In genomic region chr22:40412441-40412840, GRCh38 we compare ENCODE assay signal across 1 cellular context.
A peak's percentile ranks its signal among the peaks of the same experiment; 100 is the strongest.
TF ChIP-seq lines count a peak whose summit lies in the region.

No MANE protein-coding gene starts in this region.

TF ChIP-seq in GM12878, 131 proteins besides CTCF, POLR2A, EP300 and RAD21:
- TF ChIP-seq BMI1 (IDR thresholded peaks at IDR 0.05; ENCODE audit: borderline replicate concordance) (peak; percentile 48; the same call in 1 of the 2 replicates), ATF2 (IDR thresholded peaks at IDR 0.05; ENCODE audit: low read length) (no peak; the same call in 1 of the 2 replicates), RELA (IDR thresholded peaks at IDR 0.05; ENCODE audit: borderline replicate concordance, partially characterized antibody) (peak; percentile 59), DPF2 (IDR thresholded peaks at IDR 0.05) (peak; percentile 92), NFYA (IDR thresholded peaks at IDR 0.05; ENCODE audit: borderline replicate concordance, low read depth, low read length) (no peak), RFX5 (IDR thresholded peaks at IDR 0.05; ENCODE audit: low read depth, low read length) (no peak), TCF7 (IDR thresholded peaks at IDR 0.05; ENCODE audit: borderline replicate concordance) (peak; percentile 98), BHLHE40 (IDR thresholded peaks at IDR 0.05; ENCODE audit: borderline replicate concordance in 1 of 2, low read depth in 2 of 2, low read length in 1 of 2) (peak in 1 of 2 experiments; percentile 53; a peak in 2 of 4 replicates), NR2F1 (conservative IDR thresholded peaks at IDR 0.05) (peak; percentile 42; the same call in 1 of the 2 replicates), RUNX3 (IDR thresholded peaks at IDR 0.05; ENCODE audit: low read length) (peak; percentile 54), MLLT1 (IDR thresholded peaks at IDR 0.05) (peak; percentile 49; the same call in 1 of the 2 replicates), MEF2B (IDR thresholded peaks at IDR 0.05; ENCODE audit: partially characterized antibody, poor library complexity, severe bottlenecking) (peak; percentile 35), RB1 (IDR thresholded peaks at IDR 0.05; ENCODE audit: borderline replicate concordance) (0 out of 2 replicates have a peak, but pooled peaks have one; percentile 32), ASH2L (IDR thresholded peaks at IDR 0.05; ENCODE audit: borderline replicate concordance, low read depth) (no peak), ZSCAN29 (IDR thresholded peaks at IDR 0.05) (no peak), PKNOX1 (IDR thresholded peaks at IDR 0.05) (peak; percentile 93), ATF7 (IDR thresholded peaks at IDR 0.05; ENCODE audit: low read depth) (peak; percentile 75), POU2F2 (IDR thresholded peaks at IDR 0.05; ENCODE audit: borderline replicate concordance, low read depth, low read length) (peak; percentile 58; the same call in 1 of the 3 replicates), MYB (IDR thresholded peaks at IDR 0.05; ENCODE audit: borderline replicate concordance, low read depth, low read length) (peak; percentile 90; the same call in 1 of the 2 replicates), IKZF1 (conservative IDR thresholded peaks at IDR 0.05) (peak; percentile 87), EED (IDR thresholded peaks at IDR 0.05; ENCODE audit: low read depth) (peak; percentile 78), CREM (IDR thresholded peaks at IDR 0.05; ENCODE audit: low read depth) (peak; percentile 57; the same call in 1 of the 2 replicates), SKIL (IDR thresholded peaks at IDR 0.05; ENCODE audit: low read depth, poor library complexity, severe bottlenecking) (peak; percentile 56), SREBF1 (IDR thresholded peaks at IDR 0.05; ENCODE audit: low read length) (no peak), RELB (IDR thresholded peaks at IDR 0.05; ENCODE audit: low read depth) (peak; percentile 62; the same call in 1 of the 2 replicates), HSF1 (IDR thresholded peaks at IDR 0.05; ENCODE audit: low read depth, low read length) (no peak), JUNB (IDR thresholded peaks at IDR 0.05) (peak; percentile 90), SPI1 (IDR thresholded peaks at IDR 0.05; ENCODE audit: borderline replicate concordance, insufficient read depth, low read depth, low read length) (peak; percentile 84), ZNF384 (IDR thresholded peaks at IDR 0.05; ENCODE audit: borderline replicate concordance, low read depth, low read length) (no peak), E2F4 (IDR thresholded peaks at IDR 0.05; ENCODE audit: low read depth, low read length) (no peak), IRF4 (IDR thresholded peaks at IDR 0.05; ENCODE audit: low read depth, low read length) (peak; percentile 92), PRDM15 (CRISPR knock-in tag; IDR thresholded peaks at IDR 0.05) (no peak), ETV6 (conservative IDR thresholded peaks at IDR 0.05 in 1 of 2, IDR thresholded peaks at IDR 0.05 in 1 of 2; ENCODE audit: borderline replicate concordance in 1 of 2, low read depth in 1 of 2) (peak in 1 of 2 experiments; percentile 98; a peak in 2 of 4 replicates), BCL11A (IDR thresholded peaks at IDR 0.05; ENCODE audit: low read depth, low read length) (peak; percentile 75), NBN (IDR thresholded peaks at IDR 0.05) (peak; percentile 87), CHD4 (IDR thresholded peaks at IDR 0.05) (no peak), IKZF2 (IDR thresholded peaks at IDR 0.05) (peak; percentile 87 to 93), PAX5 (IDR thresholded peaks at IDR 0.05; ENCODE audit: borderline replicate concordance, low read depth, low read length) (0 out of 2 replicates have a peak, but pooled peaks have one; percentile 46), NFIC (IDR thresholded peaks at IDR 0.05; ENCODE audit: low read depth, low read length) (peak; percentile 75), SRF (IDR thresholded peaks at IDR 0.05; ENCODE audit: low read depth in 2 of 2, low read length in 2 of 2) (peak in 1 of 2 experiments; percentile 56; a peak in 1 of 4 replicates), FOS (IDR thresholded peaks at IDR 0.05; ENCODE audit: borderline replicate concordance, extremely low read depth, insufficient read length) (no peak), ZBED1 (IDR thresholded peaks at IDR 0.05; ENCODE audit: borderline replicate concordance) (peak; percentile 53; the same call in 1 of the 2 replicates), HCFC1 (IDR thresholded peaks at IDR 0.05; ENCODE audit: low read length) (0 out of 2 replicates have a peak, but pooled peaks have one; percentile 18), YY1 (IDR thresholded peaks at IDR 0.05; ENCODE audit: low read depth, low read length) (peak; percentile 54; the same call in 1 of the 2 replicates), USF1 (IDR thresholded peaks at IDR 0.05; ENCODE audit: borderline replicate concordance, extremely low read length, insufficient read depth, low read depth, low read length) (no peak), MTA2 (IDR thresholded peaks at IDR 0.05; ENCODE audit: low read depth) (peak; percentile 92), PBX3 (IDR thresholded peaks at IDR 0.05; ENCODE audit: insufficient replicate concordance, low read depth, low read length) (peak; percentile 60), GATAD2B (conservative IDR thresholded peaks at IDR 0.05; ENCODE audit: low read depth) (peak; percentile 49; the same call in 1 of the 2 replicates), KDM1A (IDR thresholded peaks at IDR 0.05; ENCODE audit: borderline replicate concordance) (no peak)
TF ChIP-seq in GM12878: peak in this region for 35.
